Comparison of ENCODE assay signal across 8 cellular contexts in the genomic region with DNA sequence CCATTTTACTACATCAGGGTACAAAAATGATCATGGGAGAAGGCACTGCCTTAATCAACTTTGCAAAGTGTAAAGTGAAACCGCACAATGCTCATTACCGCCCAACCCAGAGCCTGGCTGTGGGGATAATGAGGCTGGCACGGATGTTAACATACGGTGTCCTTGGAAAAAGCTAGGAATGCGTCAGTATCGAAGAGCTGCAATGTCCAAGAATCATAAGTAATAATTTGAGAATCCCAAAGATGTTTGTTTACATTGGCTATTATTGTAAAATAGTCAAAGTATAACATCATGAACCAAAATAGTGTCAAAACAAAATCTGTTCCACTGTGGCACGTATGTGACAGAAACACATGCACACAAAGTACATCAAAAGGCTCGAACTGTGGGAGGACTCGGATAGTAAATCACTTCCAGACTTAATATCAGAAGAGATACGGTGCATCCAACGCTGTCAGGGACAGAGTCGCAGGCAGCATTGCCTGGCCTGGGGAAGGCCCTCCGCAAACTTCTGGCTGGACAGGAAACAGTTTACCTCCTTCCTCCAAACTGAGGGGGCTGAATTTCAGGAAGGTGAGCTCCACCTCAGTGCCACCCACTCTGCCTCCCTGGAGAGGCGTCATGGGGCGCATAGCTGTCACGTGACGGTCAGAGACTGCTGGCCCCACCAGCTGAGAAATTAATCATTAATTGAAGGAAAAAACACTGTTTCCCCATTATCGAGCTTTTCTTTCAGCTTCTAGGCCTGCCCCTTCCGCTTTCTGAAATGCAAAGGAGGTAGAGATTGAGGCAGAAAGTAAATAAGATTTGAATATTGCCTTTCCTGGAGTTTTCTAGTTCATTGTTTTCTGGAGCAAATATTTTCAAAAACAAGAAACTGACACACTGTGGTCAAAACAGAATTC. TPM values are rescaled to one million over a fixed set of nuclear protein-coding genes. Genes with fewer than 3 reads are reported as not detected.
DNase-seq lines count a peak whose midpoint lies in the region; ATAC-seq and TF ChIP-seq lines count a peak whose summit lies in the region.

No MANE protein-coding gene starts in this region.

- DNase-seq in AG20443 (ENCODE audit: low spot score) (peak; percentile 45), HCT116 (ENCODE audit: low read depth, low spot score) (peak; percentile 88), Panc1 (ENCODE audit: low read depth, low spot score) (no peak), RWPE1 (ENCODE audit: low spot score) (no peak)
- DNase-seq in effector memory CD8-positive, alpha-beta T cell: peak in 1 of 3 experiments; percentile 17

- POLR2A ChIA-PET in HCT116 (lab: Charles Lee): interaction anchor here (1.0 to 3.5 kb wide), 10 partner anchors 10 to 365 kb away, joined by 3 to 26 read pairs (median 4); no protein-coding TSS in a partner anchor
- POLR2A ChIA-PET in Panc1 (lab: Charles Lee): no interaction called here
- POLR2A ChIA-PET in RWPE1 (lab: Yijun Ruan, JAX; ENCODE audit: low non-redundant PET): interaction anchor here (0.5 to 0.7 kb wide), 3 partner anchors 34 to 1492 kb away, joined by 3 to 5 read pairs (median 4); no protein-coding TSS in a partner anchor

- H3K27ac Mint-ChIP-seq in effector memory CD8-positive, alpha-beta T cell: peak overlapping the region; percentile 98 to 99

- CTCF ChIA-PET in HCT116 (lab: Charles Lee): interaction anchor here (0.9 to 1.6 kb wide), 5 partner anchors 13 to 1253 kb away, joined by 3 to 5 read pairs (median 3); no protein-coding TSS in a partner anchor
- CTCF ChIA-PET in Panc1 (lab: Charles Lee): no interaction called here
- CTCF ChIA-PET in RWPE1 (lab: Yijun Ruan, JAX): interaction anchor here (0.6 to 1.2 kb wide), 9 partner anchors 27 to 1582 kb away, joined by 3 to 4 read pairs (median 3); no protein-coding TSS in a partner anchor

- peaks cover 73% of the 10 kb centered on the region for H3K36me3 Mint-ChIP-seq in effector memory CD8-positive, alpha-beta T cell (ENCODE audit: insufficient read depth)

- H3K27ac ChIP-seq in HCT116 (ENCODE audit: low read depth, low read length) (peak overlapping the region; percentile 97), Panc1 (ENCODE audit: low read length) (peak overlapping the region; percentile 89), mucosa of rectum (ENCODE audit: low read depth in 2 of 2, low read length in 2 of 2) (peak overlapping the region; percentile 99), RWPE1 (no peak overlapping the region)

- no peaks in the 10 kb centered on the region for H3K9me2 ChIP-seq in HCT116 (ENCODE audit: insufficient read depth)

- H3K4me1 ChIP-seq in HCT116 (ENCODE audit: control insufficient read depth in 1 of 2, insufficient read depth in 2 of 2, low read length in 2 of 2): peaks cover 21 to 60% of the 10 kb centered on the region in 2 experiments
- peaks cover 35% of the 10 kb centered on the region for H3K4me1 ChIP-seq in Panc1 (ENCODE audit: control insufficient read depth, insufficient read depth, low read length)
- H3K4me1 ChIP-seq in mucosa of rectum (ENCODE audit: control insufficient read depth in 2 of 2, insufficient read depth in 2 of 2, low read length in 2 of 2): peaks cover 13 to 25% of the 10 kb centered on the region in 2 donors

- H3K27me3 Mint-ChIP-seq in effector memory CD8-positive, alpha-beta T cell: peaks cover 0 to 21% of the 10 kb centered on the region in 2 donors

- H2AFZ ChIP-seq in HCT116 (ENCODE audit: low read depth, low read length, poor library complexity, severe bottlenecking): no peak overlapping the region

- BruUV-seq in HCT116 (replicated peaks; lab: Mats Ljungman, UMichigan) (TSS peak; percentile 81), Panc1 (replicated peaks; lab: Mats Ljungman, UMichigan) (no TSS peak)

- no peaks in the 10 kb centered on the region for H3K9me3 Mint-ChIP-seq in effector memory CD8-positive, alpha-beta T cell

- H3K9me3 ChIP-seq in HCT116 (ENCODE audit: control insufficient read depth in 1 of 2, insufficient read depth in 1 of 2, low read depth in 1 of 2, low read length in 2 of 2) (no peaks in the 10 kb centered on the region), Panc1 (ENCODE audit: control insufficient read depth, insufficient read depth, low read depth, low read length) (no peaks in the 10 kb centered on the region; the same call in 1 of the 2 replicates), mucosa of rectum (ENCODE audit: control insufficient read depth in 2 of 2, low read length in 2 of 2) (no peaks in the 10 kb centered on the region)

- peaks cover 31% of the 10 kb centered on the region for H3K79me2 ChIP-seq in HCT116 (ENCODE audit: insufficient read depth, low read length)

- H3K9ac ChIP-seq in HCT116 (ENCODE audit: low read length): peak overlapping the region; percentile 75
- H3K9ac ChIP-seq in mucosa of rectum (ENCODE audit: low read depth in 1 of 2, low read length in 2 of 2): peak overlapping the region; percentile 64 to 94

- H3K27me3 ChIP-seq in HCT116 (ENCODE audit: insufficient read depth, low read length): no peaks in the 10 kb centered on the region
- no peaks in the 10 kb centered on the region; the same call in 1 of the 2 replicates for H3K27me3 ChIP-seq in Panc1 (ENCODE audit: control insufficient read depth, insufficient read depth, low read length)
- H3K27me3 ChIP-seq in mucosa of rectum (ENCODE audit: control insufficient read depth in 2 of 2, insufficient read depth in 2 of 2, low read length in 2 of 2): peaks cover 0 to 3% of the 10 kb centered on the region in 2 donors

- H3K36me3 ChIP-seq in HCT116 (ENCODE audit: control insufficient read depth in 1 of 2, insufficient read depth in 2 of 2, low read length in 2 of 2) (peaks cover 2 to 11% of the 10 kb centered on the region in 2 experiments; a peak in 2 of 4 replicates), Panc1 (ENCODE audit: control insufficient read depth, insufficient read depth, low read length) (peaks cover 11% of the 10 kb centered on the region; the same call in 1 of the 2 replicates), mucosa of rectum (ENCODE audit: control insufficient read depth in 2 of 2, insufficient read depth in 2 of 2, low read length in 2 of 2) (no peaks in the 10 kb centered on the region)

- peak overlapping the region; percentile 60 to 64 for H3K4me3 ChIP-seq in HCT116 (replicated peaks in 1 of 2; ENCODE audit: low read depth in 1 of 2, low read length in 2 of 2)
- peak overlapping the region; percentile 55 to 72 for H3K4me3 ChIP-seq in Panc1 (ENCODE audit: low read depth in 2 of 2, low read length in 2 of 2)
- H3K4me3 ChIP-seq in mucosa of rectum (ENCODE audit: low read length in 2 of 2): peak overlapping the region; percentile 75 to 80

- TF ChIP-seq CTCF in HCT116 (IDR thresholded peaks at IDR 0.05 in 2 of 3, conservative IDR thresholded peaks at IDR 0.05 in 1 of 3; ENCODE audit: borderline replicate concordance in 1 of 3, insufficient read depth in 1 of 3, low read depth in 2 of 3, low read length in 2 of 3) (no peak), Panc1 (IDR thresholded peaks at IDR 0.05) (no peak), RWPE1 (conservative IDR thresholded peaks at IDR 0.05; ENCODE audit: low read depth) (no peak)

- RAD21 ChIA-PET in HCT116 (lab: Charles Lee; ENCODE audit: low non-redundant PET in 1 of 2, low total read pairs in 2 of 2, uncharacterized antibody in 2 of 2, unreplicated experiment in 2 of 2): interaction anchor here (0.6 to 1.5 kb wide), 4 partner anchors 51 to 554 kb away, joined by 3 to 4 read pairs (median 4); no protein-coding TSS in a partner anchor

- ATAC-seq in HCT116 (peak; percentile 13), Panc1 (no peak), HG02798 (IDR thresholded peaks at IDR 0.05; ENCODE audit: poor library complexity, unreplicated experiment) (no peak), GM18505 (IDR thresholded peaks at IDR 0.05; ENCODE audit: unreplicated experiment) (no peak)
- ATAC-seq in effector memory CD8-positive, alpha-beta T cell (replicated peaks): no peak

- peak overlapping the region; percentile 95 to 100 for H3K4me3 Mint-ChIP-seq in effector memory CD8-positive, alpha-beta T cell

- peak; percentile 19 for TF ChIP-seq POLR2A in HCT116 (IDR thresholded peaks at IDR 0.05; ENCODE audit: borderline replicate concordance, extremely low read depth, insufficient read depth, insufficient read length)
- TF ChIP-seq POLR2A in GM18505 (IDR thresholded peaks at IDR 0.05; ENCODE audit: borderline replicate concordance, extremely low read depth, insufficient read depth, insufficient read length): no peak

- in situ Hi-C loops in Panc1 (cut with HindIII; ENCODE audit: low pct_unique_long_range_greater_than_20kb, low sequenced_read_pairs): no loop called here

- peak overlapping the region; percentile 87 for H3K4me2 ChIP-seq in HCT116 (ENCODE audit: low read length)

- TF ChIP-seq RAD21 in HCT116 (IDR thresholded peaks at IDR 0.05; ENCODE audit: low read depth): no peak

- intact Hi-C loops in HCT116 (cut with micrococcal nuclease): loop anchor here (1.0 to 10.0 kb wide), 5 partner anchors 17 to 1583 kb away; no protein-coding TSS in a partner anchor
- intact Hi-C loops in Panc1 (cut with micrococcal nuclease; ENCODE audit: unreplicated experiment): loop anchor here (5.0 to 10.0 kb wide), 3 partner anchors 525 to 1565 kb away; no protein-coding TSS in a partner anchor

- H3K4me1 Mint-ChIP-seq in effector memory CD8-positive, alpha-beta T cell (ENCODE audit: low read depth in 2 of 2): peaks cover 34 to 40% of the 10 kb centered on the region in 2 donors

- H4K20me1 ChIP-seq in HCT116 (ENCODE audit: insufficient read depth): peaks cover 5% of the 10 kb centered on the region; the same call in 1 of the 2 replicates

TF ChIP-seq in HCT116, 20 proteins besides CTCF, POLR2A, EP300 and RAD21 (continues in another document):
- no peak for TF ChIP-seq CBX3 (IDR thresholded peaks at IDR 0.05; ENCODE audit: low read depth)
- TF ChIP-seq FOSL1 (IDR thresholded peaks at IDR 0.05; ENCODE audit: low read depth): no peak
- no peak for TF ChIP-seq ZBTB33 (IDR thresholded peaks at IDR 0.05; ENCODE audit: extremely low read depth, insufficient replicate concordance, low read length)
- TF ChIP-seq ZNF274 (IDR thresholded peaks at IDR 0.05; ENCODE audit: low read depth, low read length): no peak

RNA-seq across cellular contexts. Expression of gene ID2, which starts 1.8 kb away (rescaled TPM):
- total RNA-seq in HCT116 (2021; ENCODE audit: unreplicated experiment) (112 TPM), Panc1 (2021; ENCODE audit: unreplicated experiment) (2.1 TPM)
- polyA plus RNA-seq in HCT116 (2012): 197 and 259 TPM in 2 replicates
- 2.1 TPM for polyA plus RNA-seq in Panc1 (2012; ENCODE audit: insufficient read length)

Comparison
In these comparisons a context has a peak if more than half of its experiments do, and no peak if none do; other contexts are left out.
1. DNase-seq: peak in AG20443 (single experiment) and HCT116 (single experiment); none in Panc1 (single experiment) and RWPE1 (single experiment).
2. RNA of gene ID2, which starts 1.8 kb away (total RNA-seq): 112 TPM in HCT116 (single experiment); 2.1 TPM in Panc1 (single experiment); every median in the first group is over 10 times any median in the second.
3. Peak in every context shown above with its lines, with median percentiles within 50 percentile points of each other: H3K4me3 ChIP-seq.